ENCODE assay signal across 19 cellular contexts in genomic region chr4:45385306-45385705, GRCh38.
A peak's percentile ranks its signal among the peaks of the same experiment; 100 is the strongest.
DNase-seq lines count a peak whose midpoint lies in the region; ATAC-seq, FAIRE-seq and TF ChIP-seq lines count a peak whose summit lies in the region.
"Had no signal": no experiment of that assay in that cellular context is flagged by ENCODE, and none has a peak within 500 bp of the region (broad histone marks: within the 10 kb centered on the region; RNA-seq: fewer than 3 reads in every experiment).

No MANE protein-coding gene starts in this region.

- DNase-seq in GM12878 (ENCODE audit: low read depth, low spot score) (no peak), NCI-H2196 (lab: John Stamatoyannopoulos, UW; ENCODE audit: unreplicated experiment) (no peak)
- DNase-seq: CD8-positive, alpha-beta memory T cell; COR-L47; GOT3; H7; HFFc6 had no signal

- RAD21 ChIA-PET in GM12878 (lab: Charles Lee; ENCODE audit: unreplicated experiment): interaction anchor here (0.5 kb wide), 1 partner anchor 29 kb away, joined by 3 read pairs; no protein-coding TSS in a partner anchor

- TF ChIP-seq EP300 in GM12878 (IDR thresholded peaks at IDR 0.05; ENCODE audit: borderline replicate concordance in 1 of 2, control insufficient read depth in 1 of 2, low read depth in 2 of 2, low read length in 2 of 2): no peak

- H3K4me2 ChIP-seq in GM12878 (ENCODE audit: control insufficient read depth, insufficient read depth): no peak overlapping the region
- H3K4me2 ChIP-seq: BLaER1 treated with 17β-estradiol and CSF1 and Interleukin-3, amounts not matched to agents 10 nM and 100 nM; KMS-11 had no signal

- TF ChIP-seq CTCF in GM12878 (IDR thresholded peaks at IDR 0.05 in 2 of 3, conservative IDR thresholded peaks at IDR 0.05 in 1 of 3; ENCODE audit: control insufficient read depth in 2 of 3, extremely low read depth in 1 of 3, insufficient read depth in 1 of 3, low read depth in 3 of 3, low read length in 3 of 3): no peak

- SMC1A ChIA-PET in GM12878 (lab: Charles Lee; ENCODE audit: uncharacterized antibody, unreplicated experiment): no interaction called here

- POLR2A ChIA-PET in GM12878 (lab: Charles Lee): no interaction called here

- no peaks in the 10 kb centered on the region for H3K79me2 ChIP-seq in GM12878 (ENCODE audit: control insufficient read depth, insufficient read depth, low read length)

- no TSS peak for BruUV-seq in GM12878 (replicated peaks; lab: Mats Ljungman, UMichigan)

- H3K4me3 ChIP-seq in GM12878: no peak overlapping the region
- H3K4me3 ChIP-seq: BLaER1 treated with 17β-estradiol and CSF1 and Interleukin-3, amounts not matched to agents 10 nM and 100 nM had no signal

- ATAC-seq in GM18511 (IDR thresholded peaks at IDR 0.05; ENCODE audit: unreplicated experiment): peak; percentile 65
- peak; percentile 82 for ATAC-seq in GM18870 (IDR thresholded peaks at IDR 0.05; ENCODE audit: unreplicated experiment)
- peak; percentile 88 for ATAC-seq in HG02610 (IDR thresholded peaks at IDR 0.05; ENCODE audit: unreplicated experiment)
- no peak for ATAC-seq in GM12878
- ATAC-seq in GM21825 (IDR thresholded peaks at IDR 0.05; ENCODE audit: unreplicated experiment): no peak
- ATAC-seq in HG03135 (IDR thresholded peaks at IDR 0.05; ENCODE audit: unreplicated experiment): no peak
- ATAC-seq: HCT116 had no signal

- no peaks in the 10 kb centered on the region for H4K20me1 ChIP-seq in GM12878 (ENCODE audit: control insufficient read depth, insufficient read depth)
- H4K20me1 ChIP-seq: BLaER1 treated with 17β-estradiol and CSF1 and Interleukin-3, amounts not matched to agents 10 nM and 100 nM had no signal

- no peak overlapping the region for H3K9ac ChIP-seq in GM12878 (ENCODE audit: control insufficient read depth, insufficient read depth, low read length)
- H3K9ac ChIP-seq: BLaER1 treated with 17β-estradiol and CSF1 and Interleukin-3, amounts not matched to agents 10 nM and 100 nM; KMS-11 had no signal

- no peaks in the 10 kb centered on the region for H3K27me3 ChIP-seq in GM12878 (replicated peaks in 1 of 2; ENCODE audit: control insufficient read depth in 2 of 2, insufficient read depth in 2 of 2, low read length in 1 of 2)
- H3K27me3 ChIP-seq: BLaER1 treated with 17β-estradiol and CSF1 and Interleukin-3, amounts not matched to agents 10 nM and 100 nM had no signal

- intact Hi-C loops in GM12878 (cut with micrococcal nuclease; ENCODE audit: unreplicated experiment): no loop called here

- TF ChIP-seq RAD21 in GM12878 (IDR thresholded peaks at IDR 0.05; ENCODE audit: insufficient read depth, low read depth, low read length): no peak

- CTCF ChIA-PET in GM12878 (lab: Yijun Ruan, JAX): no interaction called here

- H2AFZ ChIP-seq in GM12878 (ENCODE audit: control insufficient read depth, low read depth, low read length): no peak overlapping the region

- in situ Hi-C loops in GM12878 (cut with MboI): no loop called here

- no peaks in the 10 kb centered on the region; the same call in 2 of the 3 replicates for H3K9me3 ChIP-seq in GM12878 (replicated peaks; ENCODE audit: control insufficient read depth, insufficient read depth, low read length)
- H3K9me3 ChIP-seq: BLaER1 treated with 17β-estradiol and CSF1 and Interleukin-3, amounts not matched to agents 10 nM and 100 nM had no signal

- FAIRE-seq in GM12878 (lab: Jason Lieb, UNC): no peak
- FAIRE-seq: G401.6, GM12892, GM18507 had no signal

- TF ChIP-seq POLR2A in GM12878 (IDR thresholded peaks at IDR 0.05; ENCODE audit: low read depth, low read length): no peak

- H3K27ac ChIP-seq in GM12878 (ENCODE audit: control insufficient read depth, insufficient read depth): no peak overlapping the region
- H3K27ac ChIP-seq: BLaER1 treated with 17β-estradiol and CSF1 and Interleukin-3, amounts not matched to agents 10 nM and 100 nM; HL-60; KMS-11 had no signal

- H3K36me3 ChIP-seq in GM12878 (ENCODE audit: control insufficient read depth in 2 of 2, insufficient read depth in 2 of 2, low read length in 1 of 2): no peaks in the 10 kb centered on the region
- H3K36me3 ChIP-seq: BLaER1 treated with 17β-estradiol and CSF1 and Interleukin-3, amounts not matched to agents 10 nM and 100 nM had no signal

- H3K4me1 ChIP-seq in GM12878 (ENCODE audit: control insufficient read depth, insufficient read depth, low read length): no peaks in the 10 kb centered on the region
- H3K4me1 ChIP-seq: BLaER1 treated with 17β-estradiol and CSF1 and Interleukin-3, amounts not matched to agents 10 nM and 100 nM had no signal

TF ChIP-seq in GM12878, 131 proteins besides CTCF, POLR2A, EP300 and RAD21:
- no peak for TF ChIP-seq MEF2A (IDR thresholded peaks at IDR 0.05; ENCODE audit: insufficient read depth, low read depth, low read length)
- no peak for TF ChIP-seq NRF1 (conservative IDR thresholded peaks at IDR 0.05; ENCODE audit: low read depth, low read length)
- 0 out of 2 replicates have a peak, but pooled peaks have one; percentile 15 for TF ChIP-seq JUNB (IDR thresholded peaks at IDR 0.05)
- peak; percentile 24; the same call in 1 of the 2 replicates for TF ChIP-seq RUNX3 (IDR thresholded peaks at IDR 0.05; ENCODE audit: low read length)

Comparison
In these comparisons a context has a peak if more than half of its experiments do, and no peak if none do; other contexts are left out.
1. ATAC-seq: peak in GM18511 (single experiment), GM18870 (single experiment) and HG02610 (single experiment); none in GM12878 (single experiment), GM21825 (single experiment) and HG03135 (single experiment).